28 cellular contexts compared by ENCODE assay signal in genomic region chr16:51683882-51684281, GRCh38.
"Had no signal": no experiment of that assay in that cellular context is flagged by ENCODE, and none has a peak within 500 bp of the region (broad histone marks: within the 10 kb centered on the region; RNA-seq: fewer than 3 reads in every experiment).

No MANE protein-coding gene starts in this region.

- H3K27ac ChIP-seq: brain microvascular endothelial cell, coronary artery, dorsolateral prefrontal cortex, WERI-Rb-1 had no signal

- H3K27me3 ChIP-seq: brain microvascular endothelial cell had no signal

- ATAC-seq: activated CD4-positive, CD25-positive, alpha-beta regulatory T cell treated with anti-CD3 and anti-CD28 coated beads, Interleukin-2, amount 50 U/mL, for 24 hours; activated CD8-positive, alpha-beta T cell treated with anti-CD3 and anti-CD28 coated beads for 36 hours; activated T-cell treated with anti-CD3 and anti-CD28 coated beads, Interleukin-2, amount 50 U/mL, for 4 hours; activated T-helper 17 cell treated with anti-CD3 and anti-CD28 coated beads, Interleukin-2, amount 50 U/mL, for 72 hours; esophagus mucosa had no signal

- FAIRE-seq: astrocyte, bronchial epithelial cell, frontal cortex had no signal

- H3K4me3 ChIP-seq: coronary artery, dorsolateral prefrontal cortex had no signal

- DNase-seq: activated B cell treated with CpG ODN at 0.5 μM for 24 hours; activated CD4-positive, alpha-beta T cell treated with anti-CD3 and anti-CD28 coated beads for 48 hours; activated CD4-positive, alpha-beta T cell treated with anti-CD3 and anti-CD28 coated beads, Interleukin-2, amount 50 U/mL, for 1 hour; activated CD4-positive, alpha-beta T cell treated with anti-CD3 and anti-CD28 coated beads, Interleukin-2, amount 50 U/mL, for 48 hours; activated CD8-positive, alpha-beta memory T cell treated with anti-CD3 and anti-CD28 coated beads for 24 hours; activated CD8-positive, alpha-beta T cell treated with anti-CD3 and anti-CD28 coated beads for 36 hours; activated effector memory CD4-positive, alpha-beta T cell treated with Interleukin-2 at 50 U/mL for 16 hours; activated gamma-delta T cell treated with Interleukin-2 at 50 U/mL for 16 hours; activated naive CD4-positive, alpha-beta T cell treated with anti-CD3 and anti-CD28 coated beads, Interleukin-2, amount 50 U/mL, for 16 hours; activated naive CD4-positive, alpha-beta T cell treated with Interleukin-2 at 50 U/mL for 16 hours; activated T-cell treated with anti-CD3 and anti-CD28 coated beads, Interleukin-2, amount 50 U/mL, for 4 hours; amniotic stem cell; anterior cingulate cortex; brain microvascular endothelial cell; dorsolateral prefrontal cortex; effector memory CD4-positive, alpha-beta T cell; endodermal cell; foreskin fibroblast; head of caudate nucleus; T1000; WERI-Rb-1 had no signal

- H3K36me3 ChIP-seq: brain microvascular endothelial cell, WERI-Rb-1 had no signal
